In genomic region chr11:47033439-47033838, GRCh38 we compare ENCODE assay signal across 17 cellular contexts.
"Had no signal": no experiment of that assay in that cellular context is flagged by ENCODE, and none has a peak within 500 bp of the region (broad histone marks: within the 10 kb centered on the region; RNA-seq: fewer than 3 reads in every experiment).

No MANE protein-coding gene starts in this region.

- H3K36me3 ChIP-seq: ascending aorta, heart left ventricle, left lung, spleen had no signal

- H3K9me3 ChIP-seq: ascending aorta, heart left ventricle, left lung, psoas muscle, spleen had no signal

- H3K4me3 ChIP-seq: ascending aorta, heart left ventricle, left lung, psoas muscle, spleen, tibial nerve had no signal

- H3K27ac ChIP-seq: ascending aorta, heart left ventricle, left lung, psoas muscle, spleen, tibial nerve, VCaP had no signal

- DNase-seq: activated CD4-positive, alpha-beta T cell treated with anti-CD3 and anti-CD28 coated beads for 36 hours; activated CD8-positive, alpha-beta memory T cell treated with anti-CD3 and anti-CD28 coated beads, Interleukin-2, amount 50 U/mL, for 4 hours; activated CD8-positive, alpha-beta T cell treated with anti-CD3 and anti-CD28 coated beads for 36 hours; activated naive CD8-positive, alpha-beta T cell treated with anti-CD3 and anti-CD28 coated beads, Interleukin-2, amount 10 ng/mL, durations not matched to agents 7 days and 5 days; foreskin melanocyte; heart left ventricle; left lung; natural killer cell; psoas muscle; spleen; stimulated activated CD4-positive, alpha-beta T cell treated with anti-CD3 and anti-CD28 coated beads, Interleukin-1b, Interleukin-23, amount 100 ng/mL, for 48 hours had no signal

- ATAC-seq: activated CD4-positive, alpha-beta T cell treated with anti-CD3 and anti-CD28 coated beads for 36 hours; activated CD8-positive, alpha-beta T cell treated with anti-CD3 and anti-CD28 coated beads for 36 hours; esophagus mucosa; heart left ventricle; left lung; natural killer cell; psoas muscle; sciatic nerve; stimulated activated memory B cell treated with anti-CD40 and anti-IgM and Interleukin-4, amounts not matched to agents 10 μg/mL and 1 μg/mL and 100 μg/mL, for 72 hours had no signal

- H3K27me3 ChIP-seq: ascending aorta, heart left ventricle, left lung, spleen, tibial nerve had no signal

- H3K4me1 ChIP-seq: ascending aorta, heart left ventricle, left lung, psoas muscle, spleen, tibial nerve had no signal
